In the genomic region with DNA sequence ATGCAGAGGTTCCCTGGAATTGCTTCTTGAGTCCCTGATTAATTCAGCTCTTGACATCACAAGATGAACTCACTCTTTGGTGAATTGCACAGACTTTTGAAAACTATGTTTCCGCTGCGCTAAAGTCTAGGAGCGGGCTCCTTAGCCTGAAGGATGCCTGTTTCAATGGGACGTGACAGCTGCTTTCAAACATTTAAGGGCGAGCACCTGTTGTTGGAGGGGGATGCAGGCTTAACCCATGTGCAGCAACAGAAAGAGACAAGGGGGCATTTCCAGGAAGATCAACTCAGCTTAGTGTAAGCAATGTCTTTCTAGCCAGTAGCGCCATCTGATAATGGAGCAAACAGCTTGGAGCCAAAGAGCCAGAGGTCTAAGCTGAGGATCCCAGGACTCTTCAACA, we compare ENCODE assay signal across 12 cellular contexts.
"Had no signal": no experiment of that assay in that cellular context is flagged by ENCODE, and none has a peak within 500 bp of the region (broad histone marks: within the 10 kb centered on the region; RNA-seq: fewer than 3 reads in every experiment).

No MANE protein-coding gene starts in this region.

- H3K4me3 Mint-ChIP-seq: activated CD8-positive, alpha-beta memory T cell treated with anti-CD3 and anti-CD28 coated beads, Interleukin-2, amount 10 ng/mL, durations not matched to agents 7 days and 5 days; activated naive CD8-positive, alpha-beta T cell treated with anti-CD3 and anti-CD28 coated beads, Interleukin-2, amount 10 ng/mL, durations not matched to agents 7 days and 5 days; activated T-cell treated with anti-CD3 and anti-CD28 coated beads, Interleukin-2, amount 50 U/mL, for 24 hours; neural progenitor cell; type B pancreatic cell had no signal

- ATAC-seq: activated CD8-positive, alpha-beta memory T cell treated with anti-CD3 and anti-CD28 coated beads, Interleukin-2, amount 10 ng/mL, durations not matched to agents 7 days and 5 days; pancreas had no signal

- H3K27ac ChIP-seq: neural progenitor cell, pancreas had no signal

- H3K36me3 ChIP-seq: left ventricle myocardium inferior, neural progenitor cell, pancreas had no signal

- H2AFZ ChIP-seq: neural progenitor cell had no signal

- H3K9ac ChIP-seq: neural progenitor cell had no signal

- H3K9me3 Mint-ChIP-seq: activated naive CD8-positive, alpha-beta T cell treated with anti-CD3 and anti-CD28 coated beads, Interleukin-2, amount 10 ng/mL, durations not matched to agents 7 days and 5 days; activated T-cell treated with anti-CD3 and anti-CD28 coated beads, Interleukin-2, amount 50 U/mL, for 24 hours; neural progenitor cell; type B pancreatic cell had no signal

- DNase-seq: activated CD4-positive, alpha-beta T cell treated with anti-CD3 and anti-CD28 coated beads, Interleukin-2, amount 50 U/mL, for 48 hours; activated CD4-positive, CD25-positive, alpha-beta regulatory T cell; activated CD8-positive, alpha-beta memory T cell treated with anti-CD3 and anti-CD28 coated beads, Interleukin-2, amount 10 ng/mL, durations not matched to agents 7 days and 5 days; activated effector memory CD4-positive, alpha-beta T cell treated with Interleukin-2 at 50 U/mL for 16 hours; activated naive CD8-positive, alpha-beta T cell treated with anti-CD3 and anti-CD28 coated beads, Interleukin-2, amount 10 ng/mL, durations not matched to agents 7 days and 5 days; activated T-cell treated with anti-CD3 and anti-CD28 coated beads, Interleukin-2, amount 50 U/mL, for 24 hours; left ventricle myocardium inferior; mesendoderm; pancreas; small intestine had no signal

- H3K4me3 ChIP-seq: left ventricle myocardium inferior, neural progenitor cell, pancreas had no signal

- H3K4me2 ChIP-seq: neural progenitor cell had no signal

- H3K9me3 ChIP-seq: left ventricle myocardium inferior, pancreas had no signal

- H3K4me1 ChIP-seq: neural progenitor cell had no signal

- H3K27ac Mint-ChIP-seq: activated CD8-positive, alpha-beta memory T cell treated with anti-CD3 and anti-CD28 coated beads, Interleukin-2, amount 10 ng/mL, durations not matched to agents 7 days and 5 days; activated naive CD8-positive, alpha-beta T cell treated with anti-CD3 and anti-CD28 coated beads, Interleukin-2, amount 10 ng/mL, durations not matched to agents 7 days and 5 days; activated T-cell treated with anti-CD3 and anti-CD28 coated beads, Interleukin-2, amount 50 U/mL, for 24 hours; neural progenitor cell; type B pancreatic cell had no signal

- H3K27me3 ChIP-seq: pancreas had no signal

- H3K36me3 Mint-ChIP-seq: type B pancreatic cell had no signal
